1 cellular context compared by ENCODE assay signal in the genomic region with DNA sequence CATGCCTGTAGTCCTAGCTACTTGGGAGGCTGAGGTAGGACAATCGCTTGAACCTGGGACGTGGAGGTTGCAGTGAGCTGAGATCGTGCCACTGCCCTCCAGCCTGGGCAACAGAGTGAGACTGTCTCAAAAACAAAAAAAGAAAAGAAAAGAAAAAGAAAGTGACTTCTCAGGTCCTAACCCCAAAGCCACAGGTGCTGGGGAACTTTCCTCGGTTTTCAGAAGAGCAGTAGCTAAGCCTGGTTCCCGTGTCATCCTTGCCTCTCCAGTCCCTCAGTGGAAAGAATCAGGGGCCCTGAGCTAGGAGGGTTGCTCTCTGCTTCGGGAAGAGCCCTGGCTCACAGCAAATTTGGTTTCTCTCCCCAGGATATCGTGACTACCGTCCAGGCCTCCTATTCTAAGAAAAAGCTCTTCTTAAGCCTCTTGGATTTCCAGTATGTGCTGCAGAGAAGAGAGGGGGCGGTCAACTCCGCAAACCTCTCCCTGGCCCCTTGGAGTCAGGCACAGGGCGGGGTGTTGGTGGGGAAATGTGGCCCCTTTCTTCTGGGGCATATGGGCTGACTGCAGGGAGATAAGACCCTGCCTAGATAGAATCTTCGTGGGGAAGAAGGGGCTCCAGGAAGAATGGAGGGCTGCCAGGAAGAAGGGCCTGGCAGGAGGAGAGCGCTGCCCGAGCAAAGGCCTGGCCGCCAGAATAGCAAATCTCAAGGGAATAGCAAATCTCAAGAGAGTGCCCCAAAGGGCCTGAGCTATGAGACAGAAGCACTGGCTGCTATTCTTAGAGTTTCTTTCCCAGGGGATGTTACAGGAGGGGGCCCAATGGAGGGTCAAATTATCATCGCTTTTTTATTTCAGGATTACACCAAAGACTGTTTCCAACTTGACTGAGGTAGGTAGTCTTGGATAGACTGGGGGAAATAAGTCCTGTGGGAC.
TF ChIP-seq lines count a peak whose summit lies in the region.

No MANE protein-coding gene starts in this region.

TF ChIP-seq in WTC11, 78 proteins besides CTCF, POLR2A, EP300 and RAD21 (continued from another document):
- TF ChIP-seq, protein P1, sequence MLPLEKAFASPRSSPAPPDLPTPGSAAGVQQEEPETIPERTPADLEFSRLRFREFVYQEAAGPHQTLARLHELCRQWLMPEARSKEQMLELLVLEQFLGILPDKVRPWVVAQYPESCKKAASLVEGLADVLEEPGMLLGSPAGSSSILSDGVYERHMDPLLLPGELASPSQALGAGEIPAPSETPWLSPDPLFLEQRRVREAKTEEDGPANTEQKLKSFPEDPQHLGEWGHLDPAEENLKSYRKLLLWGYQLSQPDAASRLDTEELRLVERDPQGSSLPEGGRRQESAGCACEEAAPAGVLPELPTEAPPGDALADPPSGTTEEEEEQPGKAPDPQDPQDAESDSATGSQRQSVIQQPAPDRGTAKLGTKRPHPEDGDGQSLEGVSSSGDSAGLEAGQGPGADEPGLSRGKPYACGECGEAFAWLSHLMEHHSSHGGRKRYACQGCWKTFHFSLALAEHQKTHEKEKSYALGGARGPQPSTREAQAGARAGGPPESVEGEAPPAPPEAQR (CRISPR knock-in tag; IDR thresholded peaks at IDR 0.05) = no peak
- TF ChIP-seq ZNF317 (CRISPR knock-in tag; IDR thresholded peaks at IDR 0.05; ENCODE audit: borderline replicate concordance, low read depth) (no peak), RORB (CRISPR knock-in tag; IDR thresholded peaks at IDR 0.05) (no peak), ZNF138 (CRISPR knock-in tag; conservative IDR thresholded peaks at IDR 0.05) (no peak), MAX (CRISPR knock-in tag; IDR thresholded peaks at IDR 0.05) (no peak), HMGXB4 (CRISPR knock-in tag; IDR thresholded peaks at IDR 0.05) (no peak), ELF4 (CRISPR knock-in tag; IDR thresholded peaks at IDR 0.05; ENCODE audit: low read depth) (no peak), ZNF219 (CRISPR knock-in tag; IDR thresholded peaks at IDR 0.05; ENCODE audit: borderline replicate concordance) (no peak), TCF7 (CRISPR knock-in tag; IDR thresholded peaks at IDR 0.05; ENCODE audit: low read depth) (no peak), ZNF121 (CRISPR knock-in tag; IDR thresholded peaks at IDR 0.05) (no peak), ESRRA (CRISPR knock-in tag; IDR thresholded peaks at IDR 0.05; ENCODE audit: borderline replicate concordance) (no peak), SMAD4 (CRISPR knock-in tag; IDR thresholded peaks at IDR 0.05) (no peak), ZBTB21 (CRISPR knock-in tag; IDR thresholded peaks at IDR 0.05; ENCODE audit: borderline replicate concordance) (no peak), ZNF232 (CRISPR knock-in tag; IDR thresholded peaks at IDR 0.05) (no peak), HMGA2 (CRISPR knock-in tag; IDR thresholded peaks at IDR 0.05) (no peak), KAT7 (CRISPR knock-in tag; IDR thresholded peaks at IDR 0.05; ENCODE audit: borderline replicate concordance) (no peak)
